8 cellular contexts compared by ENCODE assay signal in the genomic region with DNA sequence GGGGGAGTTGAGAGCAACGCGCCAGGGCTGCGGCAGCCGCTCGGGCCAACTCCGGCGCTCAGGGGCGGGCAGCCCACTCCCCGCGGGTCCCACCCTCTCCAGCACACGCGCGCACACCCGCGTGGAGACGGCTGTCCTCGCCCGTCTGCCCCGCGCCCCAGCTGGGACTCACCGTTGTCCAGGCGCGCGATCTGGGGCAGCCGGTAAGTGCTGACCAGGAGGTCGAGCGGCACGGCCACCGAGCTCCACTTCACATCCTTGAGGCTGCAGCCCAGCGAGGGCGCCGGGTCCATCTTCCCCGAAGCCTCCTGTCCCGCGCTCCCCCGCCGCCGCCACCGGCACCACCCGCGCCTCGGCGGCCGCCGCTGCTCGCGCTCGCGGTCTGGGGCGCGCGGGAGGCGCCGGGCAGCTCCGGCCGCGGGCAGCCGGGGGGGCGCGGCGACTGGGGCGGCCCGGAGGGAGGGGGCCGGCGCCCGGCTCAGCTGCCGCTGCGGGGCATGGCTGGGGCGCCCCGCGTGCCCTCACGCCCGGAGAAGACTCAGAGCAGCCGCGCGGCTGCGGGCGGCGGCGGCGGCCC. TPM values are rescaled to one million over a fixed set of nuclear protein-coding genes. Genes with fewer than 3 reads are reported as not detected.
DNase-seq lines count a peak whose midpoint lies in the region; ATAC-seq and TF ChIP-seq lines count a peak whose summit lies in the region.

No MANE protein-coding gene starts in this region.

- no peak for TF ChIP-seq RAD21 in neural cell (conservative IDR thresholded peaks at IDR 0.05)

- H3K9me3 ChIP-seq in neural cell (ENCODE audit: low read length), result no peaks in the 10 kb centered on the region

- TF ChIP-seq CTCF in activated CD8-positive, alpha-beta T cell treated with anti-CD3 and anti-CD28 coated beads for 36 hours (IDR thresholded peaks at IDR 0.05), result no peak
- no peak for TF ChIP-seq CTCF in fibroblast of pulmonary artery (IDR thresholded peaks at IDR 0.05; ENCODE audit: low read length, missing control alignments)
- TF ChIP-seq CTCF in neural cell (IDR thresholded peaks at IDR 0.05; ENCODE audit: poor library complexity, severe bottlenecking), result no peak

- peak overlapping the region; percentile 52 for H3K4me2 ChIP-seq in neural cell (ENCODE audit: low read length)

- H3K27me3 ChIP-seq in neural cell (ENCODE audit: insufficient read depth, low read depth, low read length), result no peaks in the 10 kb centered on the region

- no peak for TF ChIP-seq EP300 in neural cell (conservative IDR thresholded peaks at IDR 0.05; ENCODE audit: poor library complexity, severe bottlenecking)

- H3K9me3 Mint-ChIP-seq in activated CD8-positive, alpha-beta T cell treated with anti-CD3 and anti-CD28 coated beads for 36 hours, result no peaks in the 10 kb centered on the region

- H2AFZ ChIP-seq in neural cell (ENCODE audit: low read depth, low read length), result peak overlapping the region; percentile 61

- H3K9ac ChIP-seq in neural cell (ENCODE audit: low read length), result peak overlapping the region; percentile 72

- CTCF ChIA-PET in activated CD8-positive, alpha-beta T cell treated with anti-CD3 and anti-CD28 coated beads for 36 hours (lab: Charles Lee), result interaction anchor here (0.7 to 2.6 kb wide), 18 partner anchors 8 to 313 kb away, joined by 3 to 13 read pairs (median 4); no protein-coding TSS in a partner anchor

- peak overlapping the region; percentile 48 for H3K4me3 Mint-ChIP-seq in activated CD8-positive, alpha-beta T cell treated with anti-CD3 and anti-CD28 coated beads for 36 hours

- H4K20me1 ChIP-seq in neural cell (ENCODE audit: insufficient read depth), result no peaks in the 10 kb centered on the region

- H3K4me1 Mint-ChIP-seq in activated CD8-positive, alpha-beta T cell treated with anti-CD3 and anti-CD28 coated beads for 36 hours (ENCODE audit: low read depth), result peaks cover 18% of the 10 kb centered on the region

- POLR2A ChIA-PET in activated CD8-positive, alpha-beta T cell treated with anti-CD3 and anti-CD28 coated beads for 36 hours (lab: Charles Lee), result interaction anchor here (0.6 kb wide), 1 partner anchor 472 kb away, joined by 3 read pairs; no protein-coding TSS in a partner anchor

- no peaks in the 10 kb centered on the region for H3K9me2 ChIP-seq in neural cell (ENCODE audit: insufficient read depth, low read length)

- H3K79me2 ChIP-seq in neural cell (replicated peaks; ENCODE audit: insufficient read depth, low read length), result peaks cover 20% of the 10 kb centered on the region

- H3K4me3 ChIP-seq in fibroblast of pulmonary artery (replicated peaks; ENCODE audit: low read depth, low read length) (peak overlapping the region; percentile 70), neural cell (ENCODE audit: low read length) (peak overlapping the region; percentile 89)

- no peak overlapping the region for H3K27ac Mint-ChIP-seq in activated CD8-positive, alpha-beta T cell treated with anti-CD3 and anti-CD28 coated beads for 36 hours

- intact Hi-C loops in activated CD8-positive, alpha-beta T cell treated with anti-CD3 and anti-CD28 coated beads for 36 hours (cut with micrococcal nuclease), result no loop called here

- H3K36me3 ChIP-seq in neural cell (ENCODE audit: insufficient read depth, low read length), result no peaks in the 10 kb centered on the region

- peaks cover 6% of the 10 kb centered on the region for H3F3A ChIP-seq in neural cell (ENCODE audit: insufficient read depth, low read length, poor library complexity, severe bottlenecking)

- H3K27me3 Mint-ChIP-seq in activated CD8-positive, alpha-beta T cell treated with anti-CD3 and anti-CD28 coated beads for 36 hours, result peaks cover 50% of the 10 kb centered on the region

- H3K27ac ChIP-seq in neural cell (ENCODE audit: low read length), result peak overlapping the region; percentile 48

- DNase-seq in NCI-H1105 treated with DMSO at 0.1 percent for 48 hours (lab: John Stamatoyannopoulos, UW) (peak; percentile 40), NCI-H1105 (lab: John Stamatoyannopoulos, UW) (no peak), fibroblast of pulmonary artery (ENCODE audit: low read depth) (peak; percentile 39)
- DNase-seq in activated CD8-positive, alpha-beta T cell treated with anti-CD3 and anti-CD28 coated beads for 36 hours, result peak; percentile 4
- no peak for DNase-seq in stimulated activated CD8-positive, alpha-beta memory T cell treated with anti-CD3 and anti-CD28 coated beads, Interleukin-4, amount 100 ng/mL, for 48 hours

- no peaks in the 10 kb centered on the region for H3K36me3 Mint-ChIP-seq in activated CD8-positive, alpha-beta T cell treated with anti-CD3 and anti-CD28 coated beads for 36 hours (ENCODE audit: low read depth)

- ATAC-seq in HG03095 (IDR thresholded peaks at IDR 0.05; ENCODE audit: unreplicated experiment), result peak; percentile 3
- ATAC-seq in activated CD8-positive, alpha-beta T cell treated with anti-CD3 and anti-CD28 coated beads for 36 hours, result no peak
- no peak for ATAC-seq in GM21515 (IDR thresholded peaks at IDR 0.05; ENCODE audit: unreplicated experiment)

TF ChIP-seq in neural cell, 6 proteins besides CTCF, POLR2A, EP300 and RAD21:
- TF ChIP-seq EZH2 (IDR thresholded peaks at IDR 0.05; ENCODE audit: borderline replicate concordance, insufficient read depth, low read length, poor library complexity, severe bottlenecking), result no peak
- TF ChIP-seq POLR2AphosphoS5 (IDR thresholded peaks at IDR 0.05), result peak; percentile 10

RNA-seq across cellular contexts. Expression of gene GAREM1, which starts 0.5 kb away (rescaled TPM):
- not detected for total RNA-seq in activated CD8-positive, alpha-beta T cell treated with anti-CD3 and anti-CD28 coated beads for 36 hours
- polyA plus RNA-seq in neural cell, result 1.3 and 3.5 TPM in 2 replicates
- polyA minus RNA-seq in neural cell, result 6.6 and 8.2 TPM in 2 replicates

Comparison
In these comparisons a context has a peak if more than half of its experiments do, and no peak if none do; other contexts are left out.
1. DNase-seq: peak in NCI-H1105 treated with DMSO at 0.1 percent for 48 hours (single experiment), activated CD8-positive, alpha-beta T cell treated with anti-CD3 and anti-CD28 coated beads for 36 hours (single experiment) and fibroblast of pulmonary artery (single experiment); none in NCI-H1105 (single experiment) and stimulated activated CD8-positive, alpha-beta memory T cell treated with anti-CD3 and anti-CD28 coated beads, Interleukin-4, amount 100 ng/mL, for 48 hours (single experiment).